In genomic region chr7:77409739-77410545, GRCh38 we compare ENCODE assay signal across 8 cellular contexts. TPM values are rescaled to one million over a fixed set of nuclear protein-coding genes. Genes with fewer than 3 reads are reported as not detected.
DNase-seq lines count a peak whose midpoint lies in the region; ATAC-seq, FAIRE-seq and TF ChIP-seq lines count a peak whose summit lies in the region.
"Had no signal": no experiment of that assay in that cellular context is flagged by ENCODE, and none has a peak within 500 bp of the region (broad histone marks: within the 10 kb centered on the region; RNA-seq: fewer than 3 reads in every experiment).

No MANE protein-coding gene starts in this region.

- no peak overlapping the region for H3K18ac ChIP-seq in mesendoderm (ENCODE audit: low read length)

- 39 to 61% methylated on average over 5 of the region's 5 CpGs for WGBS in upper lobe of left lung, 2 donors
- no CpG with 5 or more reads among the region's 5 CpGs for WGBS in mesendoderm (ENCODE audit: extremely low coverage, insufficient coverage, low lambda C conversion rate)

- no peak for TF ChIP-seq CTCF in upper lobe of left lung (IDR thresholded peaks at IDR 0.05)

- H3K4me1 ChIP-seq in upper lobe of left lung (peaks cover 5 to 39% (median 22%) of the 10 kb centered on the region in 4 donors), mesendoderm (ENCODE audit: control insufficient read depth, low read depth, low read length) (no peaks in the 10 kb centered on the region)

- no peak overlapping the region for H4K5ac ChIP-seq in mesendoderm (ENCODE audit: low read length)

- H3K79me1 ChIP-seq in mesendoderm (ENCODE audit: low read length), result no peaks in the 10 kb centered on the region

- no peak overlapping the region for H3K23ac ChIP-seq in mesendoderm (ENCODE audit: low read length)

- H3K9ac ChIP-seq in mesendoderm (ENCODE audit: low read length), result no peak overlapping the region

- H3K56ac ChIP-seq in mesendoderm (ENCODE audit: low read length), result no peak overlapping the region

- H2BK120ac ChIP-seq in mesendoderm (ENCODE audit: low read depth, low read length), result no peak overlapping the region

- H3K27ac ChIP-seq in upper lobe of left lung, result peak overlapping the region; percentile 54 to 82 (median 78)
- H3K27ac ChIP-seq in mesendoderm (ENCODE audit: low read depth, low read length), result no peak overlapping the region

- no peaks in the 10 kb centered on the region for H3K79me2 ChIP-seq in mesendoderm (ENCODE audit: control insufficient read depth, insufficient read depth, low read length)

- H3K4me2 ChIP-seq in mesendoderm (ENCODE audit: low read length), result no peak overlapping the region

- TF ChIP-seq POLR2A in upper lobe of left lung (IDR thresholded peaks at IDR 0.05), result peak in 1 of 4 donors; percentile 34

- TF ChIP-seq EP300 in upper lobe of left lung (IDR thresholded peaks at IDR 0.05), result peak in 1 of 4 donors; percentile 72

- H3K27me3 ChIP-seq in upper lobe of left lung, result no peaks in the 10 kb centered on the region
- no peaks in the 10 kb centered on the region for H3K27me3 ChIP-seq in mesendoderm (ENCODE audit: insufficient read depth, low read length, poor library complexity)

- no peaks in the 10 kb centered on the region for H3K9me3 ChIP-seq in upper lobe of left lung

- DNase-seq in HPDE6-E6E7 (ENCODE audit: extremely low spot score) (peak; percentile 63), amniotic epithelial cell (ENCODE audit: low read depth) (peak; percentile 96), upper lobe of left lung (peak in 1 of 2 donors; percentile 53), mesendoderm (no peak)
- DNase-seq: NCI-H1105 treated with DMSO at 0.1 percent for 48 hours had no signal

- peak; percentile 55 for FAIRE-seq in islet of Langerhans (lab: Jason Lieb, UNC)

- H2BK15ac ChIP-seq in mesendoderm (replicated peaks; ENCODE audit: low read depth), result no peak overlapping the region

- no peak overlapping the region for H2AK5ac ChIP-seq in mesendoderm (ENCODE audit: low read length)

- H4K8ac ChIP-seq in mesendoderm (ENCODE audit: low read depth, low read length), result no peak overlapping the region

- H3K36me3 ChIP-seq in upper lobe of left lung (no peaks in the 10 kb centered on the region), mesendoderm (ENCODE audit: control insufficient read depth, insufficient read depth, low read length) (no peaks in the 10 kb centered on the region)

- no peak overlapping the region for H2BK5ac ChIP-seq in mesendoderm (ENCODE audit: low read length)

- no peak overlapping the region for H3K4ac ChIP-seq in mesendoderm (ENCODE audit: low read depth, low read length)

- H3K4me3 ChIP-seq in upper lobe of left lung (no peak overlapping the region), mesendoderm (ENCODE audit: low read length) (no peak overlapping the region)

- ATAC-seq in upper lobe of left lung (ENCODE audit: low FRiP score in 2 of 2) (peak; percentile 61 to 82), HG02852 (IDR thresholded peaks at IDR 0.05; ENCODE audit: unreplicated experiment) (no peak), GM19463 (IDR thresholded peaks at IDR 0.05; ENCODE audit: unreplicated experiment) (no peak)

RNA-seq across cellular contexts. Expression of gene GSAP, which starts 6.2 kb away (rescaled TPM):
- total RNA-seq in upper lobe of left lung, result 100 to 1,000 TPM in 2 of 6 donors, 10 to 100 TPM in 4; 44.0 to 160 (median 73.8) TPM
- 0.14 TPM for polyA plus RNA-seq in mesendoderm (2013, experiment 1 of 2)
- polyA plus RNA-seq in mesendoderm (2013, experiment 2 of 2), result 0.14 TPM

Comparison
In these comparisons a context has a peak if more than half of its experiments do, and no peak if none do; other contexts are left out.
1. ATAC-seq: peak in upper lobe of left lung (2 of 2); none in HG02852 (single experiment) and GM19463 (single experiment).